ENCODE assay signal across 15 cellular contexts in the genomic region with DNA sequence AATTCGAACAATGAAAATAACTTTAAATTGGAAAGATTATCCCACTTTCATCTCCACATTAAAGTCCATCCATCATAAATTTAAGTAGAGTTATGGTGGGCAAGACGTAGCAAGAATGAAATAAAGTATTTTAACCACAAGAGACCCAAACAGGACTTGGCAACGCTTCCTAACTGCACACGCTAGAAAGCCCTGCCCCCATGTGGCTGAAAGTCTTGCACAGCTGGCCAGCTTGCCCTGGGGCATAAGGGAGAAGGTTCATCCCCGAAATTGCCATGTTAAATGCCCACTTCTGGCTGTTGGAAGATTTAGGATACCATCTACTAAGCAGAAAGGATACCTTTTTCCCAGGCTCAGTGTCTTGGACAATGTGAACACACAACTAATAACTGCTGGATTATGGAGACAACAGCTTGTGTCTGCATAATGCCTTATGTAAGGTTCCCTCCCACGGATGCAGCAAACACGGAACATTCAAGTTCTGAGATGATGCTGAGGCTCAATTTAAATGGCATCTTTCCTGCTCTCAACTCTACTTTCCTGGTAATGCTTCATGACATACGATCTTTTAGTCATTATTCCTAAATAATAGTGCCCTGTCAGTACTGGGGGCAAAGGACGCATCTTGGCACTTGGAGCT.
DNase-seq lines count a peak whose midpoint lies in the region; ATAC-seq and TF ChIP-seq lines count a peak whose summit lies in the region.
"Had no signal": no experiment of that assay in that cellular context is flagged by ENCODE, and none has a peak within 500 bp of the region (broad histone marks: within the 10 kb centered on the region; RNA-seq: fewer than 3 reads in every experiment).

No MANE protein-coding gene starts in this region.

- H3K27ac ChIP-seq in OCI-LY1 (ENCODE audit: low read depth, low read length, poor library complexity, severe bottlenecking) = no peak overlapping the region
- H3K27ac ChIP-seq in dorsolateral prefrontal cortex = peak overlapping the region; percentile 50 to 95 (median 88)
- no peak overlapping the region for H3K27ac ChIP-seq in gastroesophageal sphincter

- H3K36me3 ChIP-seq in OCI-LY1 (ENCODE audit: insufficient read depth, low read length) = no peaks in the 10 kb centered on the region
- no peaks in the 10 kb centered on the region for H3K36me3 ChIP-seq in gastroesophageal sphincter

- TF ChIP-seq POLR2A in gastroesophageal sphincter (IDR thresholded peaks at IDR 0.05) = no peak

- no peaks in the 10 kb centered on the region for H3K4me1 ChIP-seq in OCI-LY1 (ENCODE audit: insufficient read depth, low read length, severe bottlenecking)
- H3K4me1 ChIP-seq in gastroesophageal sphincter = no peaks in the 10 kb centered on the region

- H3K79me2 ChIP-seq in OCI-LY1 (ENCODE audit: insufficient read depth, low read length) = no peaks in the 10 kb centered on the region

- intact Hi-C loops in dorsolateral prefrontal cortex (cut with DNase I) = loop anchor here (5.0 to 10.0 kb wide), 6 partner anchors 64 to 272 kb away; a partner anchor contains a TSS

- no peaks in the 10 kb centered on the region for H3K4me1 Mint-ChIP-seq in progenitor cell of endocrine pancreas (ENCODE audit: low read depth)
- no peaks in the 10 kb centered on the region for H3K4me1 Mint-ChIP-seq in activated naive CD8-positive, alpha-beta T cell treated with anti-CD3 and anti-CD28 coated beads, Interleukin-2, amount 50 U/mL, for 24 hours
- H3K4me1 Mint-ChIP-seq: nephron progenitor cell had no signal

- no peak overlapping the region for H3K4me2 ChIP-seq in OCI-LY1 (ENCODE audit: low read length)

- H3K9me2 ChIP-seq in OCI-LY1 (ENCODE audit: low read depth, low read length) = no peaks in the 10 kb centered on the region

- H3K4me3 Mint-ChIP-seq in progenitor cell of endocrine pancreas (ENCODE audit: low read depth) = no peak overlapping the region
- H3K4me3 Mint-ChIP-seq in activated naive CD8-positive, alpha-beta T cell treated with anti-CD3 and anti-CD28 coated beads, Interleukin-2, amount 50 U/mL, for 24 hours = no peak overlapping the region
- H3K4me3 Mint-ChIP-seq: nephron progenitor cell had no signal

- ATAC-seq in gastroesophageal sphincter = no peak
- no peak for ATAC-seq in activated naive CD8-positive, alpha-beta T cell treated with anti-CD3 and anti-CD28 coated beads, Interleukin-2, amount 50 U/mL, for 24 hours
- ATAC-seq in HG03039 (IDR thresholded peaks at IDR 0.05; ENCODE audit: unreplicated experiment) = no peak
- ATAC-seq: stimulated activated naive CD8-positive, alpha-beta T cell treated with anti-CD3 and anti-CD28 coated beads, Interleukin-15, Interleukin-2, amounts not matched to agents 100 U/mL and 50 U/mL, for 24 hours had no signal

- no peak overlapping the region for H3K27ac Mint-ChIP-seq in progenitor cell of endocrine pancreas
- H3K27ac Mint-ChIP-seq in activated naive CD8-positive, alpha-beta T cell treated with anti-CD3 and anti-CD28 coated beads, Interleukin-2, amount 50 U/mL, for 24 hours = no peak overlapping the region
- H3K27ac Mint-ChIP-seq: nephron progenitor cell had no signal

- H2AFZ ChIP-seq in OCI-LY1 (ENCODE audit: low read length) = no peak overlapping the region

- H3K4me3 ChIP-seq in OCI-LY1 (ENCODE audit: low read depth, low read length, poor library complexity, severe bottlenecking) (no peak overlapping the region), dorsolateral prefrontal cortex (peak overlapping the region in 39 of 59 donors; percentile 1 to 47 (median 24)), gastroesophageal sphincter (no peak overlapping the region)

- H3K9me3 ChIP-seq in OCI-LY1 (ENCODE audit: low read length) (no peaks in the 10 kb centered on the region), gastroesophageal sphincter (no peaks in the 10 kb centered on the region)

- no peak for TF ChIP-seq EP300 in gastroesophageal sphincter (IDR thresholded peaks at IDR 0.05)

- TF ChIP-seq CTCF in OCI-LY1 (IDR thresholded peaks at IDR 0.05; ENCODE audit: low read length) (peak; percentile 16; the same call in 1 of the 2 replicates), dorsolateral prefrontal cortex (IDR thresholded peaks at IDR 0.05 in 54 of 56, conservative IDR thresholded peaks at IDR 0.05 in 2 of 56; ENCODE audit: low read depth in 1 of 56, partially characterized antibody in 56 of 56) (peak in 52 of 56 donors; percentile 11 to 66 (median 36)), progenitor cell of endocrine pancreas (IDR thresholded peaks at IDR 0.05; ENCODE audit: unreplicated experiment) (peak; percentile 22), gastroesophageal sphincter (IDR thresholded peaks at IDR 0.05) (peak in 1 of 4 experiments; percentile 22)

- H3K27me3 ChIP-seq in OCI-LY1 (ENCODE audit: insufficient read depth, low read length) (no peaks in the 10 kb centered on the region), dorsolateral prefrontal cortex (no peaks in the 10 kb centered on the region), gastroesophageal sphincter (no peaks in the 10 kb centered on the region)

- H3F3A ChIP-seq in OCI-LY1 (ENCODE audit: insufficient read depth, low read length) = no peaks in the 10 kb centered on the region

- H4K20me1 ChIP-seq in OCI-LY1 (ENCODE audit: insufficient read depth, low read length) = no peaks in the 10 kb centered on the region

- 60 to 70% methylated on average over 7 to 8 of the region's 9 CpGs for WGBS in gastroesophageal sphincter (ENCODE audit: low coverage in 1 of 2), 2 donors

- peak; percentile 34 for DNase-seq in ELR (ENCODE audit: low read depth)
- DNase-seq in dorsolateral prefrontal cortex = peak in 1 of 10 donors; percentile 59
- DNase-seq in progenitor cell of endocrine pancreas (ENCODE audit: low spot score, unreplicated experiment) = no peak
- no peak for DNase-seq in activated naive CD4-positive, alpha-beta T cell treated with anti-CD3 and anti-CD28 coated beads, Interleukin-2, amount 50 U/mL, for 16 hours
- DNase-seq in activated naive CD8-positive, alpha-beta T cell treated with anti-CD3 and anti-CD28 coated beads, Interleukin-2, amount 50 U/mL, for 24 hours = no peak
- DNase-seq: activated CD4-positive, alpha-beta T cell treated with anti-CD3 and anti-CD28 coated beads for 48 hours; activated naive CD4-positive, alpha-beta T cell; Calu3; NCI-H2029; nephron progenitor cell; SHP77 treated with DMSO at 0.1 percent for 48 hours; stimulated activated naive CD8-positive, alpha-beta T cell treated with anti-CD3 and anti-CD28 coated beads, Interleukin-15, Interleukin-2, amounts not matched to agents 100 U/mL and 50 U/mL, for 24 hours had no signal

- no peak overlapping the region for H3K9ac ChIP-seq in OCI-LY1 (ENCODE audit: low read length)

- no peaks in the 10 kb centered on the region for H3K36me3 Mint-ChIP-seq in progenitor cell of endocrine pancreas (ENCODE audit: insufficient read depth)
- no peaks in the 10 kb centered on the region for H3K36me3 Mint-ChIP-seq in activated naive CD8-positive, alpha-beta T cell treated with anti-CD3 and anti-CD28 coated beads, Interleukin-2, amount 50 U/mL, for 24 hours (ENCODE audit: low read depth)

- no peaks in the 10 kb centered on the region for H3K27me3 Mint-ChIP-seq in progenitor cell of endocrine pancreas
- peaks cover 21% of the 10 kb centered on the region for H3K27me3 Mint-ChIP-seq in activated naive CD8-positive, alpha-beta T cell treated with anti-CD3 and anti-CD28 coated beads, Interleukin-2, amount 50 U/mL, for 24 hours

- no peaks in the 10 kb centered on the region for H3K9me3 Mint-ChIP-seq in progenitor cell of endocrine pancreas (ENCODE audit: low read depth)
- no peaks in the 10 kb centered on the region for H3K9me3 Mint-ChIP-seq in activated naive CD8-positive, alpha-beta T cell treated with anti-CD3 and anti-CD28 coated beads, Interleukin-2, amount 50 U/mL, for 24 hours
- H3K9me3 Mint-ChIP-seq: nephron progenitor cell had no signal

Comparison
In these comparisons a context has a peak if more than half of its experiments do, and no peak if none do; other contexts are left out.
1. H3K27ac ChIP-seq: peak in dorsolateral prefrontal cortex (59 of 59); none in OCI-LY1 (single experiment) and gastroesophageal sphincter (0 of 4).
2. H3K4me3 ChIP-seq: peak in dorsolateral prefrontal cortex (39 of 59); none in OCI-LY1 (single experiment) and gastroesophageal sphincter (0 of 2).